In genomic region chr2:102520009-102520408, GRCh38 we compare ENCODE assay signal across 8 cellular contexts. TPM values are rescaled to one million over a fixed set of nuclear protein-coding genes. Genes with fewer than 3 reads are reported as not detected.
DNase-seq lines count a peak whose midpoint lies in the region; ATAC-seq and TF ChIP-seq lines count a peak whose summit lies in the region.

No MANE protein-coding gene starts in this region.

- H3K27ac Mint-ChIP-seq in activated T-cell treated with anti-CD3 and anti-CD28 coated beads, Interleukin-2, amount 50 U/mL, for 72 hours = no peak overlapping the region
- no peak overlapping the region for H3K27ac Mint-ChIP-seq in activated T-cell treated with anti-CD3 and anti-CD28 coated beads, Interleukin-2, amount 50 U/mL, for 24 hours

- intact Hi-C loops in sigmoid colon (cut with DNase I) = no loop called here

- no peak for TF ChIP-seq POLR2A in sigmoid colon (IDR thresholded peaks at IDR 0.05)

- H3K9me3 ChIP-seq in sigmoid colon = no peaks in the 10 kb centered on the region

- no peaks in the 10 kb centered on the region for H3K4me1 Mint-ChIP-seq in activated T-cell treated with anti-CD3 and anti-CD28 coated beads, Interleukin-2, amount 50 U/mL, for 72 hours (ENCODE audit: low read depth)
- H3K4me1 Mint-ChIP-seq in activated T-cell treated with anti-CD3 and anti-CD28 coated beads, Interleukin-2, amount 50 U/mL, for 24 hours (ENCODE audit: low read depth) = peaks cover 3% of the 10 kb centered on the region

- no peak for TF ChIP-seq EP300 in sigmoid colon (IDR thresholded peaks at IDR 0.05)

- no peaks in the 10 kb centered on the region for H3K36me3 Mint-ChIP-seq in activated T-cell treated with anti-CD3 and anti-CD28 coated beads, Interleukin-2, amount 50 U/mL, for 72 hours (ENCODE audit: insufficient read depth in 2 of 2)
- H3K36me3 Mint-ChIP-seq in activated T-cell treated with anti-CD3 and anti-CD28 coated beads, Interleukin-2, amount 50 U/mL, for 24 hours (ENCODE audit: low read depth) = no peaks in the 10 kb centered on the region

- no peaks in the 10 kb centered on the region for H3K36me3 ChIP-seq in sigmoid colon

- no peak overlapping the region for H3K27ac ChIP-seq in sigmoid colon

- H3K4me3 Mint-ChIP-seq in activated T-cell treated with anti-CD3 and anti-CD28 coated beads, Interleukin-2, amount 50 U/mL, for 72 hours = no peak overlapping the region
- no peak overlapping the region for H3K4me3 Mint-ChIP-seq in activated T-cell treated with anti-CD3 and anti-CD28 coated beads, Interleukin-2, amount 50 U/mL, for 24 hours

- H3K27me3 Mint-ChIP-seq in activated T-cell treated with anti-CD3 and anti-CD28 coated beads, Interleukin-2, amount 50 U/mL, for 72 hours (ENCODE audit: low read depth) = peaks cover 8% of the 10 kb centered on the region
- H3K27me3 Mint-ChIP-seq in activated T-cell treated with anti-CD3 and anti-CD28 coated beads, Interleukin-2, amount 50 U/mL, for 24 hours = no peaks in the 10 kb centered on the region

- 31 to 37% methylated on average over 2 of the region's 2 CpGs for WGBS in sigmoid colon, 2 donors

- TF ChIP-seq CTCF in HFF-Myc (IDR thresholded peaks at IDR 0.05; ENCODE audit: low read depth, low read length, missing control alignments) (peak; percentile 76), astrocyte of the cerebellum (IDR thresholded peaks at IDR 0.05; ENCODE audit: low read depth, low read length, missing control alignments) (peak; percentile 47), sigmoid colon (IDR thresholded peaks at IDR 0.05) (peak in 1 of 4 experiments; percentile 23)

- in situ Hi-C loops in astrocyte of the cerebellum (cut with HindIII; ENCODE audit: low sequenced_read_pairs) = no loop called here

- H3K4me3 ChIP-seq in HFF-Myc (replicated peaks; ENCODE audit: low read depth, low read length) = no peak overlapping the region
- no peak overlapping the region for H3K4me3 ChIP-seq in astrocyte of the cerebellum (ENCODE audit: low read depth, low read length)
- no peak overlapping the region for H3K4me3 ChIP-seq in sigmoid colon

- H3K4me1 ChIP-seq in sigmoid colon = peaks cover 0 to 3% (median under 1%) of the 10 kb centered on the region in 4 donors

- peak; percentile 67 to 72 for ATAC-seq in activated T-cell treated with anti-CD3 and anti-CD28 coated beads, Interleukin-2, amount 50 U/mL, for 72 hours (replicated peaks in 1 of 2)
- ATAC-seq in GM19397 (IDR thresholded peaks at IDR 0.05; ENCODE audit: unreplicated experiment) = no peak

- no peaks in the 10 kb centered on the region for H3K27me3 ChIP-seq in sigmoid colon

- no peaks in the 10 kb centered on the region for H3K9me3 Mint-ChIP-seq in activated T-cell treated with anti-CD3 and anti-CD28 coated beads, Interleukin-2, amount 50 U/mL, for 72 hours
- no peaks in the 10 kb centered on the region for H3K9me3 Mint-ChIP-seq in activated T-cell treated with anti-CD3 and anti-CD28 coated beads, Interleukin-2, amount 50 U/mL, for 24 hours

- DNase-seq in activated T-cell treated with anti-CD3 and anti-CD28 coated beads, Interleukin-2, amount 50 U/mL, for 72 hours = peak; percentile 23 to 26
- DNase-seq in activated T-cell treated with anti-CD3 and anti-CD28 coated beads, Interleukin-2, amount 50 U/mL, for 24 hours = no peak
- no peak for DNase-seq in HFF-Myc (ENCODE audit: extremely low read depth, low read depth)
- DNase-seq in NCI-H2081 (lab: John Stamatoyannopoulos, UW) = peak; percentile 20 to 36
- no peak for DNase-seq in astrocyte of the cerebellum (ENCODE audit: low read depth)
- DNase-seq in lung microvascular endothelial cell (ENCODE audit: low read depth in 2 of 2) = peak; percentile 38 to 41
- no peak for DNase-seq in sigmoid colon

RNA-seq across cellular contexts. Expression of gene SLC9A4, which starts 47.0 kb away (rescaled TPM):
- total RNA-seq in activated T-cell treated with anti-CD3 and anti-CD28 coated beads, Interleukin-2, amount 50 U/mL, for 72 hours = under 1 TPM in 1 of 2 donors, not detected in 1; 0.14 TPM
- not detected in 2 replicates for total RNA-seq in lung microvascular endothelial cell
- not detected for total RNA-seq in sigmoid colon
- polyA plus RNA-seq in sigmoid colon = under 1 TPM in 1 of 3 donors, not detected in 2; 0.04 TPM

Comparison
In these comparisons a context has a peak if more than half of its experiments do, and no peak if none do; other contexts are left out.
1. DNase-seq: peak in activated T-cell treated with anti-CD3 and anti-CD28 coated beads, Interleukin-2, amount 50 U/mL, for 72 hours (2 of 2), NCI-H2081 (2 of 2) and lung microvascular endothelial cell (2 of 2); none in activated T-cell treated with anti-CD3 and anti-CD28 coated beads, Interleukin-2, amount 50 U/mL, for 24 hours (single experiment), HFF-Myc (single experiment), astrocyte of the cerebellum (single experiment) and sigmoid colon (single experiment).